Comparison of ENCODE assay signal across 16 cellular contexts in genomic region chr7:47418910-47419309, GRCh38.
DNase-seq lines count a peak whose midpoint lies in the region; ATAC-seq and TF ChIP-seq lines count a peak whose summit lies in the region.
"Had no signal": no experiment of that assay in that cellular context is flagged by ENCODE, and none has a peak within 500 bp of the region (broad histone marks: within the 10 kb centered on the region; RNA-seq: fewer than 3 reads in every experiment).

No MANE protein-coding gene starts in this region.

- H3K27me3 ChIP-seq in gastrocnemius medialis = no peaks in the 10 kb centered on the region
- no peaks in the 10 kb centered on the region for H3K27me3 ChIP-seq in CD8-positive, alpha-beta memory T cell (ENCODE audit: insufficient read depth, low read length, poor library complexity, severe bottlenecking)
- H3K27me3 ChIP-seq: tibial nerve had no signal

- no peaks in the 10 kb centered on the region for H3K9me3 ChIP-seq in gastrocnemius medialis
- no peaks in the 10 kb centered on the region for H3K9me3 ChIP-seq in CD8-positive, alpha-beta memory T cell (ENCODE audit: low read length)
- H3K9me3 ChIP-seq: tibial nerve had no signal

- DNase-seq in GM03348 (ENCODE audit: low spot score) = peak; percentile 55
- peak; percentile 54 for DNase-seq in SW480 (ENCODE audit: low spot score)
- peak; percentile 51 for DNase-seq in islet precursor cell
- peak in 1 of 2 donors; percentile 68 for DNase-seq in gastrocnemius medialis
- no peak for DNase-seq in CD8-positive, alpha-beta memory T cell
- DNase-seq in mesenteric fat pad (ENCODE audit: low spot score) = no peak
- DNase-seq in activated naive CD4-positive, alpha-beta T cell treated with Interleukin-2 at 50 U/mL for 16 hours = no peak
- no peak for DNase-seq in stimulated activated CD8-positive, alpha-beta memory T cell treated with anti-CD3 and anti-CD28 coated beads, Interleukin-4, amount 100 ng/mL, for 48 hours
- DNase-seq: aorta; CD4-positive, alpha-beta T cell; GDM1; NCI-H2029 treated with DMSO at 0.1 percent for 48 hours; NCI-H748 treated with DMSO at 0.1 percent for 48 hours had no signal

- no peak overlapping the region for H3K27ac Mint-ChIP-seq in CD8-positive, alpha-beta memory T cell
- H3K27ac Mint-ChIP-seq: activated T-helper 1 cell treated with anti-CD3 and anti-CD28 coated beads, Interleukin-12 subunit alpha, Interleukin-12 subunit beta, Interleukin-2, Interleukin-4 antibody, amounts not matched to agents 30 ng/mL and 10 ng/mL and 1 ng/mL, durations not matched to agents 14 hours and 24 hours and 36 hours; CD4-positive, alpha-beta T cell; T-helper 2 cell treated with Interferon-gamma antibody and Interleukin-4, amounts not matched to agents 5 μg/mL and 100 μg/mL, for 36 hours had no signal

- TF ChIP-seq POLR2A in gastrocnemius medialis (IDR thresholded peaks at IDR 0.05) = no peak

- no peaks in the 10 kb centered on the region for H3K27me3 Mint-ChIP-seq in CD8-positive, alpha-beta memory T cell
- H3K27me3 Mint-ChIP-seq: CD4-positive, alpha-beta T cell had no signal

- in situ Hi-C loops in gastrocnemius medialis (cut with MboI; ENCODE audit: low sequenced_read_pairs in 4 of 4) = no loop called here

- H3K4me1 ChIP-seq in gastrocnemius medialis = peaks cover 17 to 35% of the 10 kb centered on the region in 2 donors
- H3K4me1 ChIP-seq in CD8-positive, alpha-beta memory T cell (ENCODE audit: insufficient read depth, low read length) = no peaks in the 10 kb centered on the region

- CTCF ChIA-PET in CD8-positive, alpha-beta memory T cell (lab: Charles Lee) = no interaction called here

- intact Hi-C loops in gastrocnemius medialis (cut with DNase I; ENCODE audit: low total_unique reads) = no loop called here

- POLR2A ChIA-PET in CD8-positive, alpha-beta memory T cell (lab: Charles Lee) = no interaction called here

- H3K36me3 Mint-ChIP-seq in CD8-positive, alpha-beta memory T cell = no peaks in the 10 kb centered on the region

- H3K4me3 Mint-ChIP-seq in CD8-positive, alpha-beta memory T cell = no peak overlapping the region
- H3K4me3 Mint-ChIP-seq: activated T-helper 1 cell treated with anti-CD3 and anti-CD28 coated beads, Interleukin-12 subunit alpha, Interleukin-12 subunit beta, Interleukin-2, Interleukin-4 antibody, amounts not matched to agents 30 ng/mL and 10 ng/mL and 1 ng/mL, durations not matched to agents 14 hours and 24 hours and 36 hours; CD4-positive, alpha-beta T cell; T-helper 2 cell treated with Interferon-gamma antibody and Interleukin-4, amounts not matched to agents 5 μg/mL and 100 μg/mL, for 36 hours had no signal

- H3K9me3 Mint-ChIP-seq in CD8-positive, alpha-beta memory T cell = peaks cover 0 to 10% (median 7%) of the 10 kb centered on the region in 5 donors
- H3K9me3 Mint-ChIP-seq: activated T-helper 1 cell treated with anti-CD3 and anti-CD28 coated beads, Interleukin-12 subunit alpha, Interleukin-12 subunit beta, Interleukin-2, Interleukin-4 antibody, amounts not matched to agents 30 ng/mL and 10 ng/mL and 1 ng/mL, durations not matched to agents 14 hours and 24 hours and 36 hours; CD4-positive, alpha-beta T cell had no signal

- peaks cover 0 to 24% of the 10 kb centered on the region in 2 donors for H3K36me3 ChIP-seq in gastrocnemius medialis
- H3K36me3 ChIP-seq in CD8-positive, alpha-beta memory T cell (ENCODE audit: insufficient read depth, low read length) = no peaks in the 10 kb centered on the region

- H3K27ac ChIP-seq in gastrocnemius medialis = no peak overlapping the region
- no peak overlapping the region for H3K27ac ChIP-seq in CD8-positive, alpha-beta memory T cell (ENCODE audit: low read depth, low read length)
- H3K27ac ChIP-seq: tibial nerve had no signal

- no peaks in the 10 kb centered on the region for H3K4me1 Mint-ChIP-seq in CD8-positive, alpha-beta memory T cell

- peak; percentile 32 to 82 for ATAC-seq in gastrocnemius medialis

- no peak overlapping the region for H3K4me3 ChIP-seq in gastrocnemius medialis
- no peak overlapping the region for H3K4me3 ChIP-seq in CD8-positive, alpha-beta memory T cell (ENCODE audit: low read length)
- H3K4me3 ChIP-seq: tibial nerve had no signal

- no peak for TF ChIP-seq CTCF in gastrocnemius medialis (IDR thresholded peaks at IDR 0.05 in 4 of 5, conservative IDR thresholded peaks at IDR 0.05 in 1 of 5)

Comparison
In these comparisons a context has a peak if more than half of its experiments do, and no peak if none do; other contexts are left out.
1. DNase-seq: peak in GM03348 (single experiment), SW480 (single experiment) and islet precursor cell (single experiment); none in CD8-positive, alpha-beta memory T cell (0 of 5), mesenteric fat pad (single experiment), activated naive CD4-positive, alpha-beta T cell treated with Interleukin-2 at 50 U/mL for 16 hours (single experiment) and stimulated activated CD8-positive, alpha-beta memory T cell treated with anti-CD3 and anti-CD28 coated beads, Interleukin-4, amount 100 ng/mL, for 48 hours (single experiment).